ENCODE assay signal across 28 cellular contexts in the genomic region with DNA sequence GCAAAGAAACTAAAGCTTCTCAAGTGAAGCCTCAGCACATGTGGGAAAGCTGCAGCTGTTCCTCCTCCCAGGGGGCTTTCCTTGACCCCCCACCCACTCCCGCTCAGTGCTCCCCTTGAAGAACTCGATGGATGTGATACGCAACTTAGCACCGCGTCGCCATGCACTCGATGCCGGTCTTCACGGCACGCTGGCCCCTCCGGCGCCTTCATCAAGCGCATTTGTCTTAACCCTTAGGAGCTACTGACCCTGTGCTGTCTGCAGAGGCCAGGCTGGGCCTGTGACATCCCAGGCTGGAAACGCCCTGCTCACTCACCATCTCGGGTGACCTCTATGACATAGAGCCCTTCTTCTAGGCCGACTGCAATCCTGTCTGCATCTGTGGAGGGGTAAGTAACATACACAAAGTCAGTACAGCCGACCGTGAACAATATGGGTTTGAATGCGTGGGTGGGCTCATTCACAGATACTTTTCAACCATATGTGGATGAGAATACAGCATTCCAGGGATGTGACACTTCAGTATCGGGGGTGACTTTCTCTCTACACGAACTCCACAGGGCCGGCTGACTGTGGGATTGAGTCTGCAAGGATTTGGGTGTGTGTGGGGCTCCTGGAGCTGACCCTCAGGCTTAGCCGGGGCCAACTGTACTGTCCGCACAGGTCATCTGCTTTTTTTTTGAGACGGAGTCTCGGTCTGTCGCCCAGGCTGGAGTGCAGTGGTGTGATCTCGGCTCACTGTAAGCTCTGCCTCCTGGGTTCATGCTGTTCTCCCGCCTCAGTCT. TPM values are rescaled to one million over a fixed set of nuclear protein-coding genes. Genes with fewer than 3 reads are reported as not detected.
"Had no signal": no experiment of that assay in that cellular context is flagged by ENCODE, and none has a peak within 500 bp of the region (broad histone marks: within the 10 kb centered on the region; RNA-seq: fewer than 3 reads in every experiment).

No MANE protein-coding gene starts in this region.

- H3K27ac ChIP-seq: breast epithelium, ovary, sigmoid colon, stomach, thyroid gland, upper lobe of left lung, vagina had no signal

- DNase-seq: activated CD4-positive, alpha-beta memory T cell treated with anti-CD3 and anti-CD28 coated beads, Interleukin-2, amount 10 ng/mL, durations not matched to agents 7 days and 5 days; activated CD4-positive, alpha-beta T cell treated with anti-CD3 and anti-CD28 coated beads for 1 hour; activated CD4-positive, alpha-beta T cell treated with anti-CD3 and anti-CD28 coated beads, Interleukin-2, amount 10 ng/mL, durations not matched to agents 7 days and 5 days; activated CD8-positive, alpha-beta memory T cell treated with anti-CD3 and anti-CD28 coated beads, Interleukin-2, amount 50 U/mL, for 48 hours; activated naive CD8-positive, alpha-beta T cell treated with anti-CD3 and anti-CD28 coated beads, Interleukin-2, amount 50 U/mL, for 24 hours; activated T-cell treated with anti-CD3 and anti-CD28 coated beads, Interleukin-2, amount 50 U/mL, for 24 hours; amygdala; central memory CD4-positive, alpha-beta T cell; islet precursor cell; left cardiac atrium; midbrain; naive thymus-derived CD8-positive, alpha-beta T cell; ovary; sigmoid colon; small intestine; stimulated activated CD4-positive, alpha-beta T cell treated with anti-CD3 and anti-CD28 coated beads, Interleukin-1b, Interleukin-23, amount 100 ng/mL, for 48 hours; stimulated activated CD4-positive, alpha-beta T cell treated with anti-CD3 and anti-CD28 coated beads, Interleukin-4, amount 100 ng/mL, for 4 hours; stimulated activated CD8-positive, alpha-beta memory T cell treated with anti-CD3 and anti-CD28 coated beads, Interleukin-4, amount 100 ng/mL, for 48 hours; stomach; thyroid gland had no signal

- H3K27ac Mint-ChIP-seq: activated CD4-positive, alpha-beta memory T cell treated with anti-CD3 and anti-CD28 coated beads, Interleukin-2, amount 10 ng/mL, durations not matched to agents 7 days and 5 days; activated naive CD8-positive, alpha-beta T cell treated with anti-CD3 and anti-CD28 coated beads, Interleukin-2, amount 50 U/mL, for 24 hours; progenitor cell of endocrine pancreas had no signal

- H3K4me1 ChIP-seq: breast epithelium, vagina had no signal

- ATAC-seq: activated naive CD8-positive, alpha-beta T cell treated with anti-CD3 and anti-CD28 coated beads, Interleukin-2, amount 50 U/mL, for 24 hours; esophagus mucosa; left cardiac atrium; naive thymus-derived CD8-positive, alpha-beta T cell had no signal

- H3K27me3 ChIP-seq: breast epithelium, ovary, sigmoid colon, stomach, thyroid gland, upper lobe of left lung, vagina had no signal

- H3K36me3 Mint-ChIP-seq: activated naive CD4-positive, alpha-beta T cell treated with anti-CD3 and anti-CD28 coated beads, Interleukin-2, amount 50 U/mL, for 24 hours; naive thymus-derived CD8-positive, alpha-beta T cell had no signal

- H3K4me3 ChIP-seq: breast epithelium, ovary, sigmoid colon, stomach, thyroid gland, upper lobe of left lung, vagina had no signal

- H3K36me3 ChIP-seq: ovary had no signal

- H3K4me3 Mint-ChIP-seq: activated CD4-positive, alpha-beta memory T cell treated with anti-CD3 and anti-CD28 coated beads, Interleukin-2, amount 10 ng/mL, durations not matched to agents 7 days and 5 days had no signal

- H3K9me3 ChIP-seq: breast epithelium, ovary, sigmoid colon, stomach, thyroid gland, upper lobe of left lung, vagina had no signal

- H3K9me3 Mint-ChIP-seq: activated CD4-positive, alpha-beta memory T cell treated with anti-CD3 and anti-CD28 coated beads, Interleukin-2, amount 10 ng/mL, durations not matched to agents 7 days and 5 days; activated CD4-positive, alpha-beta T cell treated with anti-CD3 and anti-CD28 coated beads, Interleukin-2, amount 10 ng/mL, durations not matched to agents 7 days and 5 days; activated naive CD4-positive, alpha-beta T cell treated with anti-CD3 and anti-CD28 coated beads, Interleukin-2, amount 50 U/mL, for 24 hours; activated naive CD8-positive, alpha-beta T cell treated with anti-CD3 and anti-CD28 coated beads, Interleukin-2, amount 50 U/mL, for 24 hours; activated T-cell treated with anti-CD3 and anti-CD28 coated beads, Interleukin-2, amount 50 U/mL, for 24 hours; memory B cell; naive thymus-derived CD8-positive, alpha-beta T cell; stimulated activated memory B cell treated with anti-CD40 and anti-IgM and Interleukin-4, amounts not matched to agents 10 μg/mL and 1 μg/mL and 100 μg/mL, for 72 hours had no signal

- H3K27me3 Mint-ChIP-seq: activated CD4-positive, alpha-beta memory T cell treated with anti-CD3 and anti-CD28 coated beads, Interleukin-2, amount 10 ng/mL, durations not matched to agents 7 days and 5 days; activated CD4-positive, alpha-beta T cell treated with anti-CD3 and anti-CD28 coated beads, Interleukin-2, amount 10 ng/mL, durations not matched to agents 7 days and 5 days; activated naive CD4-positive, alpha-beta T cell treated with anti-CD3 and anti-CD28 coated beads, Interleukin-2, amount 50 U/mL, for 24 hours; activated naive CD8-positive, alpha-beta T cell treated with anti-CD3 and anti-CD28 coated beads, Interleukin-2, amount 50 U/mL, for 24 hours; activated T-cell treated with anti-CD3 and anti-CD28 coated beads, Interleukin-2, amount 50 U/mL, for 24 hours; memory B cell; naive thymus-derived CD8-positive, alpha-beta T cell; progenitor cell of endocrine pancreas; stimulated activated memory B cell treated with anti-CD40 and anti-IgM and Interleukin-4, amounts not matched to agents 10 μg/mL and 1 μg/mL and 100 μg/mL, for 72 hours had no signal

RNA-seq across cellular contexts. Expression of gene AMN, which starts 23.1 kb away (rescaled TPM):
- total RNA-seq: sigmoid colon had no signal
